ENCODE assay signal across 19 cellular contexts in genomic region chr9:4713849-4714248, GRCh38. TPM values are rescaled to one million over a fixed set of nuclear protein-coding genes. Genes with fewer than 3 reads are reported as not detected.
DNase-seq lines count a peak whose midpoint lies in the region; ATAC-seq, FAIRE-seq and TF ChIP-seq lines count a peak whose summit lies in the region.
"Had no signal": no experiment of that assay in that cellular context is flagged by ENCODE, and none has a peak within 500 bp of the region (broad histone marks: within the 10 kb centered on the region; RNA-seq: fewer than 3 reads in every experiment).

No MANE protein-coding gene starts in this region.

- H3K27ac Mint-ChIP-seq in WTC11: no peak overlapping the region; the same call in 1 of the 2 replicates
- H3K27ac Mint-ChIP-seq: activated CD4-positive, alpha-beta T cell treated with anti-CD3 and anti-CD28 coated beads, Interleukin-2, amount 10 ng/mL, durations not matched to agents 7 days and 5 days; mesothelial cell of epicardium; T-helper 17 cell; type B pancreatic cell had no signal

- 60 to 79% (median 73%) methylated on average over 7 of the region's 7 CpGs for WGBS in heart left ventricle, 4 donors

- FAIRE-seq in bronchial epithelial cell (lab: Jason Lieb, UNC): peak; percentile 96

- H3K4me3 ChIP-seq in heart left ventricle (no peak overlapping the region), bronchial epithelial cell (ENCODE audit: low read depth, low read length) (no peak overlapping the region), left lung (no peak overlapping the region)

- no peaks in the 10 kb centered on the region for H3K4me1 Mint-ChIP-seq in WTC11
- H3K4me1 Mint-ChIP-seq: activated CD4-positive, alpha-beta T cell treated with anti-CD3 and anti-CD28 coated beads, Interleukin-2, amount 10 ng/mL, durations not matched to agents 7 days and 5 days; T-helper 17 cell had no signal

- H3K27me3 ChIP-seq in heart left ventricle: no peaks in the 10 kb centered on the region
- H3K27me3 ChIP-seq in bronchial epithelial cell (ENCODE audit: control insufficient read depth, insufficient read depth, low read length): no peaks in the 10 kb centered on the region
- no peaks in the 10 kb centered on the region for H3K27me3 ChIP-seq in left lung

- H3K4me3 Mint-ChIP-seq in WTC11: no peak overlapping the region
- H3K4me3 Mint-ChIP-seq: activated CD4-positive, alpha-beta T cell treated with anti-CD3 and anti-CD28 coated beads, Interleukin-2, amount 10 ng/mL, durations not matched to agents 7 days and 5 days; mesothelial cell of epicardium; T-helper 17 cell; type B pancreatic cell had no signal

- no peak for TF ChIP-seq POLR2A in heart left ventricle (IDR thresholded peaks at IDR 0.05)

- POLR2A ChIA-PET in WTC11 (lab: Charles Lee): no interaction called here

- H3K9me3 ChIP-seq in heart left ventricle (no peaks in the 10 kb centered on the region), left lung (no peaks in the 10 kb centered on the region)

- H3K36me3 Mint-ChIP-seq in WTC11: peaks cover 41% of the 10 kb centered on the region

- CTCF ChIA-PET in WTC11 (lab: Charles Lee): no interaction called here

- DNase-seq in heart left ventricle: no peak
- no peak for DNase-seq in cardiac septum (ENCODE audit: low spot score)
- no peak for DNase-seq in bronchial epithelial cell (ENCODE audit: low read depth)
- DNase-seq in left lung: no peak
- DNase-seq in stimulated activated CD4-positive, alpha-beta T cell treated with anti-CD3 and anti-CD28 coated beads, Interleukin-2, amount 100 ng/mL, for 48 hours: no peak
- DNase-seq in NCI-H2196 (lab: John Stamatoyannopoulos, UW; ENCODE audit: unreplicated experiment): no peak
- no peak for DNase-seq in WTC11 (ENCODE audit: low spot score)
- no peak for DNase-seq in NCI-H146 (lab: John Stamatoyannopoulos, UW)
- DNase-seq: activated CD4-positive, alpha-beta T cell treated with anti-CD3 and anti-CD28 coated beads, Interleukin-2, amount 10 ng/mL, durations not matched to agents 7 days and 5 days; activated gamma-delta T cell treated with Interleukin-2 at 50 U/mL for 16 hours; AML-193; central memory CD4-positive, alpha-beta T cell; DMS79 treated with DMSO at 0.1 percent for 48 hours; KG1; NCI-H1694; NCI-H748 treated with DMSO at 0.1 percent for 48 hours; T-helper 17 cell had no signal

- intact Hi-C loops in heart left ventricle (cut with DNase I) (no loop called here), cardiac septum (cut with DNase I) (no loop called here), left lung (cut with DNase I) (no loop called here)

- TF ChIP-seq CTCF in heart left ventricle (IDR thresholded peaks at IDR 0.05) (no peak), bronchial epithelial cell (IDR thresholded peaks at IDR 0.05; ENCODE audit: insufficient read depth, low read length, severe bottlenecking) (no peak), left lung (IDR thresholded peaks at IDR 0.05) (no peak), WTC11 (IDR thresholded peaks at IDR 0.05) (no peak)

- H3K9me3 Mint-ChIP-seq in WTC11: peaks cover 7% of the 10 kb centered on the region
- H3K9me3 Mint-ChIP-seq: type B pancreatic cell had no signal

- H3K36me3 ChIP-seq in heart left ventricle (peaks cover 1 to 95% (median 70%) of the 10 kb centered on the region in 9 donors), bronchial epithelial cell (ENCODE audit: control insufficient read depth, insufficient read depth, low read length) (peaks cover 12% of the 10 kb centered on the region), left lung (peaks cover 0 to 65% of the 10 kb centered on the region in 2 donors)

- no peak overlapping the region for H3K27ac ChIP-seq in heart left ventricle
- no peak overlapping the region for H3K27ac ChIP-seq in left lung

- no peaks in the 10 kb centered on the region for H3K4me1 ChIP-seq in heart left ventricle
- H3K4me1 ChIP-seq in left lung: no peaks in the 10 kb centered on the region

- ATAC-seq in heart left ventricle: peak in 3 of 4 donors; percentile 27 to 67 (median 33)
- peak; percentile 37 for ATAC-seq in left lung
- no peak for ATAC-seq in WTC11
- ATAC-seq: T-helper 17 cell had no signal

- no peaks in the 10 kb centered on the region for H3K27me3 Mint-ChIP-seq in WTC11 (ENCODE audit: low read depth)
- H3K27me3 Mint-ChIP-seq: activated CD4-positive, alpha-beta T cell treated with anti-CD3 and anti-CD28 coated beads, Interleukin-2, amount 10 ng/mL, durations not matched to agents 7 days and 5 days; T-helper 17 cell; type B pancreatic cell had no signal

TF ChIP-seq in WTC11, 78 proteins besides CTCF, POLR2A, EP300 and RAD21 (continues in another document):
- no peak for TF ChIP-seq TP53 (CRISPR knock-in tag; IDR thresholded peaks at IDR 0.05)
- no peak for TF ChIP-seq CREB1 (CRISPR knock-in tag; IDR thresholded peaks at IDR 0.05)
- TF ChIP-seq AFF4 (CRISPR knock-in tag; IDR thresholded peaks at IDR 0.05; ENCODE audit: borderline replicate concordance): no peak
- TF ChIP-seq GTF2I (CRISPR knock-in tag; conservative IDR thresholded peaks at IDR 0.05): no peak
- no peak for TF ChIP-seq TEAD4 (CRISPR knock-in tag; IDR thresholded peaks at IDR 0.05)
- TF ChIP-seq ZNF263 (CRISPR knock-in tag; IDR thresholded peaks at IDR 0.05; ENCODE audit: low read depth): no peak
- no peak for TF ChIP-seq SP1 (CRISPR knock-in tag; conservative IDR thresholded peaks at IDR 0.05)
- TF ChIP-seq MAX (CRISPR knock-in tag; IDR thresholded peaks at IDR 0.05): no peak
- TF ChIP-seq MYBL2 (CRISPR knock-in tag; IDR thresholded peaks at IDR 0.05): no peak

RNA-seq across cellular contexts. Expression of gene AK3, which starts 27.2 kb away (rescaled TPM):
- total RNA-seq in heart left ventricle (100 to 1,000 TPM; 117 to 231 (median 159) TPM), cardiac septum (108 TPM), bronchial epithelial cell (59.5 and 80.5 TPM in 2 replicates), left lung (10 to 100 TPM; 44.8 to 52.4 TPM), WTC11 (2021) (28.5 to 30.2 TPM (median 29.1 TPM) in 3 replicates)
- polyA plus RNA-seq in heart left ventricle: 10 to 100 TPM; 47.8 to 49.1 TPM

RNA-seq across cellular contexts. Expression of gene CDC37L1, which starts 34.5 kb away (rescaled TPM):
- 100 to 1,000 TPM in 1 of 9 donors, 10 to 100 TPM in 8; 29.3 to 100 (median 34.9) TPM for total RNA-seq in heart left ventricle
- 10 to 100 TPM; 15.6 to 92.9 TPM for polyA plus RNA-seq in heart left ventricle
- total RNA-seq in cardiac septum: 43.0 TPM
- total RNA-seq in bronchial epithelial cell: 14.0 and 22.1 TPM in 2 replicates
- total RNA-seq in left lung: 10 to 100 TPM; 14.5 to 16.4 TPM
- 16.7 to 20.1 TPM (median 18.8 TPM) in 3 replicates for total RNA-seq in WTC11 (2021)

RNA-seq across cellular contexts. Expression of gene SPATA6L, which starts 47.6 kb away (rescaled TPM):
- total RNA-seq in heart left ventricle (1 to 10 TPM in 3 of 9 donors, under 1 TPM in 5, not detected in 1; 0.37 to 2.1 (median 0.59) TPM), cardiac septum (2.4 TPM), bronchial epithelial cell (2.6 and 6.5 TPM in 2 replicates), left lung (10 to 100 TPM in 1 of 2 donors, 1 to 10 TPM in 1; 9.4 to 10.1 TPM), WTC11 (2021) (1.7 to 2.5 TPM (median 1.8 TPM) in 3 replicates)
- under 1 TPM; 0.14 to 0.23 TPM for polyA plus RNA-seq in heart left ventricle

RNA-seq across cellular contexts. Expression of gene PLPP6, which starts 51.8 kb away (rescaled TPM):
- total RNA-seq in heart left ventricle (1 to 10 TPM; 2.4 to 5.4 (median 3.6) TPM), cardiac septum (2.7 TPM), bronchial epithelial cell (5.9 and 6.1 TPM in 2 replicates), left lung (1 to 10 TPM; 5.7 to 6.3 TPM), WTC11 (2021) (13.4 to 13.5 TPM (median 13.5 TPM) in 3 replicates)
- polyA plus RNA-seq in heart left ventricle: 1 to 10 TPM; 1.0 to 2.6 TPM
